ENCODE assay signal across 8 cellular contexts in the genomic region with DNA sequence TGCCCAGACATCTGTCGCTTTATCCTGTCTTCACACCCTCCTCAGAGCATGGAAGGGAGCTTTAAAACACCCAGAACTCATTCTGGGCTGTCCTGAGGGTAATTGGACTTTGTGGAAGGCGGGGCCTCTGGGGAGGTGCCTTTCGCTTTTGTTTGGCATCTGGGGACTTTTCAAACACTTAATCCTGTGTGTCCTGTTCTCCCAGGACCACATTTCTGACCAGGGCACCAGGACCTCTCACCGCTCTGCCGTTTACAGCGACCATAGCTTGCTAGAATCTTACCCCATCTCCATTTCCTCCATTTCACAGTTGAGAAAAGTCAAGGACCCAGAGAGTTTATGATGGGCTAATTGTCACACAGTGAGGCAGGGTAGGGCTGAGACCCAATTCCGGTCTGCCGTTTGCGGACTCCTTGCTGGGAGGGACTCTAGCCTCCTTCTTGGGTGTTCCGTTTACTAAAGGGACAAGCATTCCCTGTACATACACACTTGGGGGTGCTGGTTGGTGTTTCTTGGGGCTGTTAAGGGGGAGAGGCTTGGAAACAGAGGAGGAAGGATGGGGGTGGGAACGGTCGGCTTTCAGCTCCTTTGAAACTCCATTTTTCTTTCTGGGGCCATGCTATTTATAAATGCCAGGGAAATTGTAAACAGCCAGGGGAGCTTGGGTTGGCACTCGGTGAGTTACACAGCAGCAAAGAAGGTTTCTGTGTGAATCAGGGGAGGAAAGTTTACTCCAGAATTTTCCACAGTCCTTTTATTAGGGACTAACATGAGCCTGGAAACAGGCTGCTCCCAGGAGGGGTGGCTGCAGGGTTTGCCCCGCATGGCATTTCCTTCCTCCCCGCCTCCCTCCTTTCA. TPM values are rescaled to one million over a fixed set of nuclear protein-coding genes. Genes with fewer than 3 reads are reported as not detected.
DNase-seq lines count a peak whose midpoint lies in the region; ATAC-seq and TF ChIP-seq lines count a peak whose summit lies in the region.

No MANE protein-coding gene starts in this region.

- H4K20me1 ChIP-seq in H9 (ENCODE audit: control insufficient read depth, insufficient read depth, insufficient read length), result no peaks in the 10 kb centered on the region

- H3K36me3 Mint-ChIP-seq in H9 (ENCODE audit: insufficient read depth in 1 of 3, low read depth in 3 of 3), result peaks cover 0 to 2% (median 0%) of the 10 kb centered on the region in 3 experiments; a peak in 1 of 7 replicates

- H4K8ac ChIP-seq in H9 (replicated peaks; ENCODE audit: insufficient read length, low read depth, low read length), result no peak overlapping the region

- no peak overlapping the region for H3K18ac ChIP-seq in H9 (ENCODE audit: insufficient read length, low read depth, low read length)

- H3K79me2 ChIP-seq in H9 (ENCODE audit: insufficient read depth, low read length), result no peaks in the 10 kb centered on the region

- H2BK12ac ChIP-seq in H9 (ENCODE audit: insufficient read length, low read depth, low read length), result no peak overlapping the region

- H3K4me1 Mint-ChIP-seq in H9, result peaks cover 29 to 40% of the 10 kb centered on the region in 2 experiments

- H3K4me3 Mint-ChIP-seq in H9, result peak overlapping the region; percentile 64 to 90

- H3K4me3 ChIP-seq in ascending aorta (peak overlapping the region; percentile 90 to 99), iPS-18c (ENCODE audit: insufficient read depth, low read depth, low read length) (peak overlapping the region; percentile 80), spleen (peak overlapping the region; percentile 42 to 85 (median 76))

- DNase-seq in A172 (ENCODE audit: low spot score) (peak; percentile 55), H9 (no peak), ascending aorta (ENCODE audit: low spot score in 2 of 2) (peak in 1 of 2 donors; percentile 86), spleen (no peak), NCI-H345 (lab: John Stamatoyannopoulos, UW) (no peak), foreskin melanocyte (no peak)

- H4K91ac ChIP-seq in H9 (ENCODE audit: insufficient read length, low read depth, low read length), result no peak overlapping the region

- H3K36me3 ChIP-seq in ascending aorta (no peaks in the 10 kb centered on the region), spleen (no peaks in the 10 kb centered on the region)

- intact Hi-C loops in ascending aorta (cut with DNase I) (loop anchor here (2.0 kb wide), 3 partner anchors 18 to 102 kb away; a partner anchor contains a TSS), spleen (cut with DNase I; ENCODE audit: low total_unique reads) (loop anchor here (10.0 kb wide), 1 partner anchor 54 kb away; no protein-coding TSS in a partner anchor)

- no peaks in the 10 kb centered on the region for H3K9me3 ChIP-seq in H9 (ENCODE audit: control insufficient read depth, low read depth, low read length)
- no peaks in the 10 kb centered on the region for H3K9me3 ChIP-seq in ascending aorta
- no peaks in the 10 kb centered on the region for H3K9me3 ChIP-seq in iPS-18c (ENCODE audit: control insufficient read depth, insufficient read depth, low read length)
- H3K9me3 ChIP-seq in spleen, result no peaks in the 10 kb centered on the region

- H3K56ac ChIP-seq in H9 (ENCODE audit: insufficient read length, low read depth, low read length), result no peak overlapping the region

- H3K4ac ChIP-seq in H9 (ENCODE audit: low read depth, low read length), result no peak overlapping the region

- peaks cover 89% of the 10 kb centered on the region for H3K27me3 Mint-ChIP-seq in H9 (ENCODE audit: low read depth)

- H2BK20ac ChIP-seq in H9 (ENCODE audit: low read depth, low read length, poor library complexity, severe bottlenecking), result no peak overlapping the region

- no peak for TF ChIP-seq POLR2A in spleen (IDR thresholded peaks at IDR 0.05)

- TF ChIP-seq CTCF in H9 (conservative IDR thresholded peaks at IDR 0.05), result no peak
- no peak for TF ChIP-seq CTCF in ascending aorta (IDR thresholded peaks at IDR 0.05)
- TF ChIP-seq CTCF in spleen (IDR thresholded peaks at IDR 0.05 in 8 of 11, conservative IDR thresholded peaks at IDR 0.05 in 3 of 11), result no peak

- no peak for ATAC-seq in HG02870 (IDR thresholded peaks at IDR 0.05; ENCODE audit: unreplicated experiment)

- H3K9me3 Mint-ChIP-seq in H9, result no peaks in the 10 kb centered on the region

- no peak overlapping the region for H3K27ac Mint-ChIP-seq in H9

- no peak overlapping the region for H2AFZ ChIP-seq in H9 (ENCODE audit: low read length)

- H3K4me1 ChIP-seq in H9 (ENCODE audit: insufficient read depth, low read length) (peaks cover 4% of the 10 kb centered on the region; the same call in 1 of the 2 replicates), ascending aorta (peaks cover 25 to 47% of the 10 kb centered on the region in 2 donors), spleen (peaks cover 30 to 80% (median 50%) of the 10 kb centered on the region in 6 donors)

- no CpG with 5 or more reads among the region's 15 CpGs for whole genome bisulfite sequencing in H9 (ENCODE audit: extremely low coverage, insufficient read length, low lambda C conversion rate)
- WGBS in spleen, 5 donors, result 22 to 39% (median 29%) methylated on average over 15 of the region's 15 CpGs

- H3K27me3 ChIP-seq in H9 (ENCODE audit: insufficient read depth, low read length), result peaks cover 22% of the 10 kb centered on the region; the same call in 1 of the 2 replicates
- no peaks in the 10 kb centered on the region for H3K27me3 ChIP-seq in ascending aorta
- H3K27me3 ChIP-seq in spleen (replicated peaks in 1 of 7), result no peaks in the 10 kb centered on the region

- H3K27ac ChIP-seq in H9 (ENCODE audit: insufficient read length, low read depth, low read length) (no peak overlapping the region), ascending aorta (peak overlapping the region; percentile 98 to 99), spleen (peak overlapping the region; percentile 53 to 95 (median 88))

- no peak overlapping the region for H3K9ac ChIP-seq in H9 (ENCODE audit: extremely low read depth, insufficient read length, low read length)

- H4K5ac ChIP-seq in H9 (ENCODE audit: insufficient read length, low read depth, low read length), result no peak overlapping the region

- H2BK5ac ChIP-seq in H9 (ENCODE audit: insufficient read length, low read length), result no peak overlapping the region

- H3K23ac ChIP-seq in H9 (ENCODE audit: insufficient read length, low read depth, low read length), result no peak overlapping the region

- no peak overlapping the region for H3T11ph ChIP-seq in H9 (ENCODE audit: low read length)

- H3K23me2 ChIP-seq in H9 (ENCODE audit: insufficient read length, low read depth, low read length, poor library complexity, severe bottlenecking), result peaks cover 19% of the 10 kb centered on the region

- peak overlapping the region; percentile 55 for H3K4me2 ChIP-seq in H9 (ENCODE audit: insufficient read depth, insufficient read length, low read length)

- H3K79me1 ChIP-seq in H9 (ENCODE audit: insufficient read depth, low read depth, low read length, poor library complexity, severe bottlenecking), result no peaks in the 10 kb centered on the region

- no peak overlapping the region for H2BK15ac ChIP-seq in H9 (ENCODE audit: low read depth, low read length)

- H2AK5ac ChIP-seq in H9 (ENCODE audit: insufficient read length, low read length), result no peak overlapping the region

- H2BK120ac ChIP-seq in H9 (ENCODE audit: low read depth, low read length, poor library complexity, severe bottlenecking), result no peak overlapping the region

- no peak overlapping the region for H3K14ac ChIP-seq in H9 (ENCODE audit: insufficient read depth, low read length)

RNA-seq across cellular contexts. Expression of a gene that starts 1.3 kb away (rescaled TPM):
- 162 and 164 TPM in 2 replicates for total RNA-seq in A172 (2014; rRNA removed; shearing (Covaris generic))
- total RNA-seq in H9 (2021), result 12.9 and 14.9 TPM in 2 replicates
- 3,012 TPM for total RNA-seq in ascending aorta
- total RNA-seq in spleen, result 100 to 1,000 TPM; 165 to 432 (median 263) TPM
- 100 to 1,000 TPM; 115 to 252 (median 122) TPM for polyA plus RNA-seq in spleen

Comparison
In these comparisons a context has a peak if more than half of its experiments do, and no peak if none do; other contexts are left out.
1. RNA of a gene that starts 1.3 kb away (total RNA-seq): 3,012 TPM in ascending aorta (single experiment), 165 to 432 TPM in spleen and 162 to 164 TPM in A172; 12.9 to 14.9 TPM in H9; every median in the first group is over 10 times any median in the second.
2. Peak in every context shown above with its lines, with median percentiles within 50 percentile points of each other: H3K4me3 ChIP-seq.